ENCODE assay signal across 1 cellular context in genomic region chr5:138340008-138340407, GRCh38.
TF ChIP-seq lines count a peak whose summit lies in the region.

No MANE protein-coding gene starts in this region.

TF ChIP-seq in WTC11, 78 proteins besides CTCF, POLR2A, EP300 and RAD21 (continued from another document):
- TF ChIP-seq PRDM15 (CRISPR knock-in tag; IDR thresholded peaks at IDR 0.05) (no peak), OVOL2 (CRISPR knock-in tag; IDR thresholded peaks at IDR 0.05; ENCODE audit: borderline replicate concordance) (no peak), NR2C2 (CRISPR knock-in tag; IDR thresholded peaks at IDR 0.05) (no peak), FOXK1 (CRISPR knock-in tag; IDR thresholded peaks at IDR 0.05) (no peak), ETV6 (CRISPR knock-in tag; IDR thresholded peaks at IDR 0.05) (no peak)
- TF ChIP-seq, protein P1, sequence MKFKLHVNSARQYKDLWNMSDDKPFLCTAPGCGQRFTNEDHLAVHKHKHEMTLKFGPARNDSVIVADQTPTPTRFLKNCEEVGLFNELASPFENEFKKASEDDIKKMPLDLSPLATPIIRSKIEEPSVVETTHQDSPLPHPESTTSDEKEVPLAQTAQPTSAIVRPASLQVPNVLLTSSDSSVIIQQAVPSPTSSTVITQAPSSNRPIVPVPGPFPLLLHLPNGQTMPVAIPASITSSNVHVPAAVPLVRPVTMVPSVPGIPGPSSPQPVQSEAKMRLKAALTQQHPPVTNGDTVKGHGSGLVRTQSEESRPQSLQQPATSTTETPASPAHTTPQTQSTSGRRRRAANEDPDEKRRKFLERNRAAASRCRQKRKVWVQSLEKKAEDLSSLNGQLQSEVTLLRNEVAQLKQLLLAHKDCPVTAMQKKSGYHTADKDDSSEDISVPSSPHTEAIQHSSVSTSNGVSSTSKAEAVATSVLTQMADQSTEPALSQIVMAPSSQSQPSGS (CRISPR knock-in tag; IDR thresholded peaks at IDR 0.05; ENCODE audit: borderline replicate concordance, low read depth): no peak
TF ChIP-seq in WTC11: peak in this region for 0.
